Comparison of ENCODE assay signal across 1 cellular context in the genomic region with DNA sequence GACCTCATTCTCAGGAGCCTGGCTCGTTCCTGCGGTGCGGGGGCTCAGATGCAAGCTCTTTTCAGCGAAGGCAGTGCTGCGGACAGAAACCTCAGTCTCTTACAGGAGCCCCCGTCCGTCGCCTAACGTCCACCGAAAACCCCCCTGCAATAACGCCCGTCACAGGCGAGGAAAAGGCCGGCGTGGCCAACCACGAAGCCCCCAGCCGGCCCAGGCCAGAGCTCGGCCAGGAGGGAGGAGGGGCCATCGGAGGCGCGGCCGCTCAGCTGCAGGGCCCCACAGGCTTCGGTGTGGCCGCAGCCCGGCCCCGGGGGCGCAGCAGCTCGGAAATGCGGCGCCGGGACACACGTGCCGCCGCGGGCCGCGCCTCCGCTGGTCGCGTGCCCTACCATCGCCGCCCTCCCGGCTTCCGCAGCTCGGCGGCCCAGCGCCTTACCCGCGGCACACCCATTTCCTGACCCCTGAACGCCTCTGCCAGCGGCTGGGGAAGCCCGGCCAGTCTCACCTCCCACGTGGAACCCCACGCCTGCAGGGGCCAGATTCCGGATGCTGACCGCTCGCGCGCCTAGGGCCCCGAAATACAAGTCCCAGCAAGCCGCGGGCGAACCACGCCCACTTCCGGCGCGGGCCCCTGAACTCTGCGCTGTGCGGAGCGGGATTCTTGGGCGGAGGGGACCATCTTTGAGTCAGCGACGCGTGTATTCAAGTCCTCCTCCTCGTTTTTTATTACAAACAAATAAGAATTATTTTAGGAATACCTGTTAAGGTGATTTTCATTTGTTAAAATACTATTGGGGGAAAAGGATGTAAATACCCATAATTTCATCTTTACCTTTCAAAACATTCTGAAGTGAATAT.
TF ChIP-seq lines count a peak whose summit lies in the region.

Gene ZNF239, minus strand, starts transcription at position 582 of the 858 bp plus-strand sequence. CDS start 16,537 bp downstream, outside the sequence.

TF ChIP-seq in K562, 482 proteins besides CTCF, POLR2A, EP300 and RAD21 (continued from another document and continues in another):
- TF ChIP-seq, protein P1, sequence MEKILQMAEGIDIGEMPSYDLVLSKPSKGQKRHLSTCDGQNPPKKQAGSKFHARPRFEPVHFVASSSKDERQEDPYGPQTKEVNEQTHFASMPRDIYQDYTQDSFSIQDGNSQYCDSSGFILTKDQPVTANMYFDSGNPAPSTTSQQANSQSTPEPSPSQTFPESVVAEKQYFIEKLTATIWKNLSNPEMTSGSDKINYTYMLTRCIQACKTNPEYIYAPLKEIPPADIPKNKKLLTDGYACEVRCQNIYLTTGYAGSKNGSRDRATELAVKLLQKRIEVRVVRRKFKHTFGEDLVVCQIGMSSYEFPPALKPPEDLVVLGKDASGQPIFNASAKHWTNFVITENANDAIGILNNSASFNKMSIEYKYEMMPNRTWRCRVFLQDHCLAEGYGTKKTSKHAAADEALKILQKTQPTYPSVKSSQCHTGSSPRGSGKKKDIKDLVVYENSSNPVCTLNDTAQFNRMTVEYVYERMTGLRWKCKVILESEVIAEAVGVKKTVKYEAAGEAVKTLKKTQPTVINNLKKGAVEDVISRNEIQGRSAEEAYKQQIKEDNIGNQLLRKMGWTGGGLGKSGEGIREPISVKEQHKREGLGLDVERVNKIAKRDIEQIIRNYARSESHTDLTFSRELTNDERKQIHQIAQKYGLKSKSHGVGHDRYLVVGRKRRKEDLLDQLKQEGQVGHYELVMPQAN (IDR thresholded peaks at IDR 0.05; ENCODE audit: borderline replicate concordance) = peak; percentile 96
- TF ChIP-seq SUPT5H (IDR thresholded peaks at IDR 0.05) = peak; percentile 63
- peak; percentile 76; the same call in 1 of the 2 replicates for TF ChIP-seq REST (CRISPR knock-in tag; IDR thresholded peaks at IDR 0.05; ENCODE audit: low read depth)
- TF ChIP-seq ZFP1 (CRISPR knock-in tag; IDR thresholded peaks at IDR 0.05) = no peak
- TF ChIP-seq TSHZ1 (CRISPR knock-in tag; IDR thresholded peaks at IDR 0.05) = no peak
- TF ChIP-seq TFAP4 (CRISPR knock-in tag; IDR thresholded peaks at IDR 0.05; ENCODE audit: borderline replicate concordance) = peak; percentile 89
- TF ChIP-seq ZNF263 (CRISPR knock-in tag; IDR thresholded peaks at IDR 0.05; ENCODE audit: borderline replicate concordance) = no peak
- peak; percentile 73 for TF ChIP-seq E2F3 (CRISPR knock-in tag; IDR thresholded peaks at IDR 0.05)
- TF ChIP-seq, protein P2, sequence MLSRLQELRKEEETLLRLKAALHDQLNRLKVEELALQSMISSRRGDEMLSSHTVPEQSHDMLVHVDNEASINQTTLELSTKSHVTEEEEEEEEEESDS (CRISPR knock-in tag; IDR thresholded peaks at IDR 0.05) = no peak
- TF ChIP-seq, protein P3, sequence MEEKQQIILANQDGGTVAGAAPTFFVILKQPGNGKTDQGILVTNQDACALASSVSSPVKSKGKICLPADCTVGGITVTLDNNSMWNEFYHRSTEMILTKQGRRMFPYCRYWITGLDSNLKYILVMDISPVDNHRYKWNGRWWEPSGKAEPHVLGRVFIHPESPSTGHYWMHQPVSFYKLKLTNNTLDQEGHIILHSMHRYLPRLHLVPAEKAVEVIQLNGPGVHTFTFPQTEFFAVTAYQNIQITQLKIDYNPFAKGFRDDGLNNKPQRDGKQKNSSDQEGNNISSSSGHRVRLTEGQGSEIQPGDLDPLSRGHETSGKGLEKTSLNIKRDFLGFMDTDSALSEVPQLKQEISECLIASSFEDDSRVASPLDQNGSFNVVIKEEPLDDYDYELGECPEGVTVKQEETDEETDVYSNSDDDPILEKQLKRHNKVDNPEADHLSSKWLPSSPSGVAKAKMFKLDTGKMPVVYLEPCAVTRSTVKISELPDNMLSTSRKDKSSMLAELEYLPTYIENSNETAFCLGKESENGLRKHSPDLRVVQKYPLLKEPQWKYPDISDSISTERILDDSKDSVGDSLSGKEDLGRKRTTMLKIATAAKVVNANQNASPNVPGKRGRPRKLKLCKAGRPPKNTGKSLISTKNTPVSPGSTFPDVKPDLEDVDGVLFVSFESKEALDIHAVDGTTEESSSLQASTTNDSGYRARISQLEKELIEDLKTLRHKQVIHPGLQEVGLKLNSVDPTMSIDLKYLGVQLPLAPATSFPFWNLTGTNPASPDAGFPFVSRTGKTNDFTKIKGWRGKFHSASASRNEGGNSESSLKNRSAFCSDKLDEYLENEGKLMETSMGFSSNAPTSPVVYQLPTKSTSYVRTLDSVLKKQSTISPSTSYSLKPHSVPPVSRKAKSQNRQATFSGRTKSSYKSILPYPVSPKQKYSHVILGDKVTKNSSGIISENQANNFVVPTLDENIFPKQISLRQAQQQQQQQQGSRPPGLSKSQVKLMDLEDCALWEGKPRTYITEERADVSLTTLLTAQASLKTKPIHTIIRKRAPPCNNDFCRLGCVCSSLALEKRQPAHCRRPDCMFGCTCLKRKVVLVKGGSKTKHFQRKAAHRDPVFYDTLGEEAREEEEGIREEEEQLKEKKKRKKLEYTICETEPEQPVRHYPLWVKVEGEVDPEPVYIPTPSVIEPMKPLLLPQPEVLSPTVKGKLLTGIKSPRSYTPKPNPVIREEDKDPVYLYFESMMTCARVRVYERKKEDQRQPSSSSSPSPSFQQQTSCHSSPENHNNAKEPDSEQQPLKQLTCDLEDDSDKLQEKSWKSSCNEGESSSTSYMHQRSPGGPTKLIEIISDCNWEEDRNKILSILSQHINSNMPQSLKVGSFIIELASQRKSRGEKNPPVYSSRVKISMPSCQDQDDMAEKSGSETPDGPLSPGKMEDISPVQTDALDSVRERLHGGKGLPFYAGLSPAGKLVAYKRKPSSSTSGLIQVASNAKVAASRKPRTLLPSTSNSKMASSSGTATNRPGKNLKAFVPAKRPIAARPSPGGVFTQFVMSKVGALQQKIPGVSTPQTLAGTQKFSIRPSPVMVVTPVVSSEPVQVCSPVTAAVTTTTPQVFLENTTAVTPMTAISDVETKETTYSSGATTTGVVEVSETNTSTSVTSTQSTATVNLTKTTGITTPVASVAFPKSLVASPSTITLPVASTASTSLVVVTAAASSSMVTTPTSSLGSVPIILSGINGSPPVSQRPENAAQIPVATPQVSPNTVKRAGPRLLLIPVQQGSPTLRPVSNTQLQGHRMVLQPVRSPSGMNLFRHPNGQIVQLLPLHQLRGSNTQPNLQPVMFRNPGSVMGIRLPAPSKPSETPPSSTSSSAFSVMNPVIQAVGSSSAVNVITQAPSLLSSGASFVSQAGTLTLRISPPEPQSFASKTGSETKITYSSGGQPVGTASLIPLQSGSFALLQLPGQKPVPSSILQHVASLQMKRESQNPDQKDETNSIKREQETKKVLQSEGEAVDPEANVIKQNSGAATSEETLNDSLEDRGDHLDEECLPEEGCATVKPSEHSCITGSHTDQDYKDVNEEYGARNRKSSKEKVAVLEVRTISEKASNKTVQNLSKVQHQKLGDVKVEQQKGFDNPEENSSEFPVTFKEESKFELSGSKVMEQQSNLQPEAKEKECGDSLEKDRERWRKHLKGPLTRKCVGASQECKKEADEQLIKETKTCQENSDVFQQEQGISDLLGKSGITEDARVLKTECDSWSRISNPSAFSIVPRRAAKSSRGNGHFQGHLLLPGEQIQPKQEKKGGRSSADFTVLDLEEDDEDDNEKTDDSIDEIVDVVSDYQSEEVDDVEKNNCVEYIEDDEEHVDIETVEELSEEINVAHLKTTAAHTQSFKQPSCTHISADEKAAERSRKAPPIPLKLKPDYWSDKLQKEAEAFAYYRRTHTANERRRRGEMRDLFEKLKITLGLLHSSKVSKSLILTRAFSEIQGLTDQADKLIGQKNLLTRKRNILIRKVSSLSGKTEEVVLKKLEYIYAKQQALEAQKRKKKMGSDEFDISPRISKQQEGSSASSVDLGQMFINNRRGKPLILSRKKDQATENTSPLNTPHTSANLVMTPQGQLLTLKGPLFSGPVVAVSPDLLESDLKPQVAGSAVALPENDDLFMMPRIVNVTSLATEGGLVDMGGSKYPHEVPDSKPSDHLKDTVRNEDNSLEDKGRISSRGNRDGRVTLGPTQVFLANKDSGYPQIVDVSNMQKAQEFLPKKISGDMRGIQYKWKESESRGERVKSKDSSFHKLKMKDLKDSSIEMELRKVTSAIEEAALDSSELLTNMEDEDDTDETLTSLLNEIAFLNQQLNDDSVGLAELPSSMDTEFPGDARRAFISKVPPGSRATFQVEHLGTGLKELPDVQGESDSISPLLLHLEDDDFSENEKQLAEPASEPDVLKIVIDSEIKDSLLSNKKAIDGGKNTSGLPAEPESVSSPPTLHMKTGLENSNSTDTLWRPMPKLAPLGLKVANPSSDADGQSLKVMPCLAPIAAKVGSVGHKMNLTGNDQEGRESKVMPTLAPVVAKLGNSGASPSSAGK (IDR thresholded peaks at IDR 0.05) = peak; percentile 97
- TF ChIP-seq ZNF507 (tag; conservative IDR thresholded peaks at IDR 0.05) = no peak
- no peak for TF ChIP-seq SMARCA4 (IDR thresholded peaks at IDR 0.05)
- TF ChIP-seq GTF2F1 (IDR thresholded peaks at IDR 0.05; ENCODE audit: low read depth, low read length) = no peak
- TF ChIP-seq SMARCC2 (IDR thresholded peaks at IDR 0.05; ENCODE audit: low read depth) = no peak
- peak; percentile 66; the same call in 1 of the 2 replicates for TF ChIP-seq HES1 (IDR thresholded peaks at IDR 0.05; ENCODE audit: low read depth)
- TF ChIP-seq TCF3 (CRISPR knock-in tag; IDR thresholded peaks at IDR 0.05) = peak; percentile 30; the same call in 1 of the 2 replicates
- TF ChIP-seq FOS (IDR thresholded peaks at IDR 0.05; ENCODE audit: extremely low read depth, insufficient read length) = no peak
- no peak for TF ChIP-seq U2AF2 (optimal IDR thresholded peaks at IDR 0.05; ENCODE audit: low read depth, low read length)
- no peak for TF ChIP-seq NR2F6 (CRISPR knock-in tag; IDR thresholded peaks at IDR 0.05)
- peak; percentile 88 for TF ChIP-seq ETV1 (tag; conservative IDR thresholded peaks at IDR 0.05; ENCODE audit: low read depth)
- TF ChIP-seq RBFOX2 (IDR thresholded peaks at IDR 0.05; ENCODE audit: low read depth, low read length) = peak; percentile 97
- TF ChIP-seq MECOM (CRISPR knock-in tag; IDR thresholded peaks at IDR 0.05) = no peak
- TF ChIP-seq KLF13 (tag; IDR thresholded peaks at IDR 0.05; ENCODE audit: borderline replicate concordance, low read depth) = peak; percentile 92
